Comparison of ENCODE assay signal across 12 cellular contexts in genomic region chr2:53403836-53404413, GRCh38.
DNase-seq lines count a peak whose midpoint lies in the region; ATAC-seq lines count a peak whose summit lies in the region.
"Had no signal": no experiment of that assay in that cellular context is flagged by ENCODE, and none has a peak within 500 bp of the region (broad histone marks: within the 10 kb centered on the region; RNA-seq: fewer than 3 reads in every experiment).

No MANE protein-coding gene starts in this region.

- ATAC-seq in GM18508 (IDR thresholded peaks at IDR 0.05; ENCODE audit: insufficient read depth, unreplicated experiment) (peak; percentile 78), HG02798 (IDR thresholded peaks at IDR 0.05; ENCODE audit: poor library complexity, unreplicated experiment) (peak; percentile 53)

- DNase-seq in RPMI7951 (ENCODE audit: low read depth) (peak; percentile 77), iris pigment epithelial cell (ENCODE audit: low read depth) (peak; percentile 76), hepatic stellate cell (ENCODE audit: low spot score) (no peak), DMS153 (lab: John Stamatoyannopoulos, UW) (no peak), cerebellar nuclear complex (lab: John Stamatoyannopoulos, UW) (no peak), NCI-H1417 (lab: John Stamatoyannopoulos, UW) (no peak)
- DNase-seq: activated T-cell treated with anti-CD3 and anti-CD28 coated beads, Interleukin-2, amount 50 U/mL, for 4 hours; H7; NCI-H1436 treated with DMSO at 0.1 percent for 48 hours; T-helper 1 cell had no signal

Comparison
In these comparisons a context has a peak if more than half of its experiments do, and no peak if none do; other contexts are left out.
1. DNase-seq: peak in RPMI7951 (single experiment) and iris pigment epithelial cell (single experiment); none in hepatic stellate cell (single experiment), DMS153 (single experiment), cerebellar nuclear complex (0 of 2) and NCI-H1417 (0 of 3).